In genomic region chr2:81589406-81589805, GRCh38 we compare ENCODE assay signal across 22 cellular contexts.
"Had no signal": no experiment of that assay in that cellular context is flagged by ENCODE, and none has a peak within 500 bp of the region (broad histone marks: within the 10 kb centered on the region; RNA-seq: fewer than 3 reads in every experiment).

No MANE protein-coding gene starts in this region.

- H3K36me3 Mint-ChIP-seq: immature natural killer cell, mesothelial cell of epicardium, naive B cell had no signal

- H3K4me3 ChIP-seq: coronary artery, dorsolateral prefrontal cortex, esophagus muscularis mucosa, gastroesophageal sphincter, heart left ventricle, hepatocyte, left lung, lower lobe of right lung, mucosa of descending colon had no signal

- H3K9me3 Mint-ChIP-seq: mesothelial cell of epicardium had no signal

- H3K27me3 Mint-ChIP-seq: naive B cell had no signal

- DNase-seq: dermis blood vessel endothelial cell; dorsolateral prefrontal cortex; effector CD4-positive, alpha-beta T cell; effector memory CD4-positive, alpha-beta T cell; foreskin keratinocyte; heart left ventricle; hypothalamus; immature natural killer cell; islet precursor cell; kidney glomerular epithelial cell; left colon; left ventricle myocardium superior; lower lobe of right lung; mesenchymal stem cell; mucosa of descending colon; naive B cell had no signal

- H3K4me1 Mint-ChIP-seq: immature natural killer cell, mesothelial cell of epicardium, naive B cell had no signal

- H3K4me1 ChIP-seq: esophagus muscularis mucosa, foreskin keratinocyte, gastroesophageal sphincter, heart left ventricle, left lung, lower lobe of right lung had no signal

- H3K36me3 ChIP-seq: esophagus muscularis mucosa, gastroesophageal sphincter, heart left ventricle, left lung, lower lobe of right lung had no signal

- H3K27ac Mint-ChIP-seq: immature natural killer cell, mesothelial cell of epicardium, naive B cell had no signal

- H3K27ac ChIP-seq: coronary artery, dorsolateral prefrontal cortex, esophagus muscularis mucosa, foreskin keratinocyte, gastroesophageal sphincter, heart left ventricle, hepatocyte, left lung, lower lobe of right lung had no signal

- H3K9me3 ChIP-seq: esophagus muscularis mucosa, gastroesophageal sphincter, heart left ventricle, left lung, lower lobe of right lung, mucosa of descending colon had no signal

- H3K4me3 Mint-ChIP-seq: immature natural killer cell, mesothelial cell of epicardium, naive B cell had no signal

- H3K27me3 ChIP-seq: dorsolateral prefrontal cortex, esophagus muscularis mucosa, foreskin keratinocyte, gastroesophageal sphincter, heart left ventricle, hepatocyte, left lung had no signal
